In the genomic region with DNA sequence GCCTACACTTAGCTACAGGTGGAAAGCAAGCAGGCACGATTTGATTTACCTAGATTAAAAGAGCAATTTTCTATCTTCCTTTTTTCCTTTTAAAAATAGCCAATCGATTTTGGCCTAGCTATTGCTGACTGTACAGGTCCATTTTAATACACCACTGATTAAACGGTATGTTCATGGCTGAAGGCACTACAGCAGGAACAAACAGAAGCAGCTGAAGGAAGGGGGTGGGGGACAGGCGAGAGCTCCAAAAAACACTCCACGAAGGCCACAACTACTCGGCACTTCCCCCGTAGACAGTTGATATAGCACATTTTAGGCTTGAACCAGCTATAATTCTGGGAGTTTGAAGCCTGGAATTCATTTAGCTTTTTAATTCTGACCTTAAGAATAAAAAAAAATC, we compare ENCODE assay signal across 16 cellular contexts.
DNase-seq lines count a peak whose midpoint lies in the region; ATAC-seq and TF ChIP-seq lines count a peak whose summit lies in the region.
"Had no signal": no experiment of that assay in that cellular context is flagged by ENCODE, and none has a peak within 500 bp of the region (broad histone marks: within the 10 kb centered on the region; RNA-seq: fewer than 3 reads in every experiment).

No MANE protein-coding gene starts in this region.

- no peaks in the 10 kb centered on the region for H3K9me3 ChIP-seq in neural progenitor cell (ENCODE audit: low read depth)
- H3K9me3 ChIP-seq in naive thymus-derived CD4-positive, alpha-beta T cell (ENCODE audit: control insufficient read depth in 2 of 3, low read length in 3 of 3) = no peaks in the 10 kb centered on the region

- H3K36me3 ChIP-seq in GM23338 (ENCODE audit: insufficient read depth) (no peaks in the 10 kb centered on the region), neural progenitor cell (no peaks in the 10 kb centered on the region)
- no peaks in the 10 kb centered on the region for H3K36me3 ChIP-seq in naive thymus-derived CD4-positive, alpha-beta T cell (ENCODE audit: control insufficient read depth in 2 of 3, insufficient read depth in 3 of 3, low read length in 3 of 3)
- H3K36me3 ChIP-seq: cardiac muscle cell had no signal

- intact Hi-C loops in naive thymus-derived CD4-positive, alpha-beta T cell (cut with micrococcal nuclease) = no loop called here
- intact Hi-C loops in activated T-helper 2 cell treated with anti-CD3 and anti-CD28 coated beads, Interferon-gamma antibody, Interleukin-2, Interleukin-4, amounts not matched to agents 10 μg/mL and 5 μg/mL and 100 μg/mL, durations not matched to agents 14 hours and 24 hours and 36 hours (cut with micrococcal nuclease) = no loop called here

- no peaks in the 10 kb centered on the region for H3K79me2 ChIP-seq in GM23338 (replicated peaks; ENCODE audit: insufficient read depth)
- H3K79me2 ChIP-seq in neural progenitor cell (ENCODE audit: low read depth) = no peaks in the 10 kb centered on the region

- no peak overlapping the region for H3K27ac Mint-ChIP-seq in GM23338
- H3K27ac Mint-ChIP-seq in neural progenitor cell = peak overlapping the region; percentile 85
- H3K27ac Mint-ChIP-seq in naive thymus-derived CD4-positive, alpha-beta T cell = no peak overlapping the region
- H3K27ac Mint-ChIP-seq in activated T-helper 2 cell treated with anti-CD3 and anti-CD28 coated beads, Interferon-gamma antibody, Interleukin-2, Interleukin-4, amounts not matched to agents 10 μg/mL and 5 μg/mL and 100 μg/mL, durations not matched to agents 14 hours and 24 hours and 36 hours = no peak overlapping the region
- H3K27ac Mint-ChIP-seq: CD4-positive, CD25-positive, alpha-beta regulatory T cell; mesothelial cell of epicardium had no signal

- POLR2A ChIA-PET in naive thymus-derived CD4-positive, alpha-beta T cell (lab: Charles Lee) = interaction anchor here (0.6 kb wide), 1 partner anchor 986 kb away, joined by 3 read pairs; no protein-coding TSS in a partner anchor

- TF ChIP-seq CTCF in GM23338 (conservative IDR thresholded peaks at IDR 0.05; ENCODE audit: low read depth in 2 of 2) (no peak), neural progenitor cell (IDR thresholded peaks at IDR 0.05) (no peak)

- H3K4me2 ChIP-seq in GM23338 = peak overlapping the region; percentile 41
- peak overlapping the region; percentile 65 for H3K4me2 ChIP-seq in neural progenitor cell

- no peak overlapping the region for H3K4me3 Mint-ChIP-seq in GM23338
- peak overlapping the region; percentile 44 for H3K4me3 Mint-ChIP-seq in neural progenitor cell
- no peak overlapping the region for H3K4me3 Mint-ChIP-seq in naive thymus-derived CD4-positive, alpha-beta T cell
- no peak overlapping the region for H3K4me3 Mint-ChIP-seq in activated T-helper 2 cell treated with anti-CD3 and anti-CD28 coated beads, Interferon-gamma antibody, Interleukin-2, Interleukin-4, amounts not matched to agents 10 μg/mL and 5 μg/mL and 100 μg/mL, durations not matched to agents 14 hours and 24 hours and 36 hours (ENCODE audit: low read depth)
- H3K4me3 Mint-ChIP-seq: CD4-positive, CD25-positive, alpha-beta regulatory T cell; mesothelial cell of epicardium had no signal

- no peaks in the 10 kb centered on the region for H3K9me2 ChIP-seq in GM23338 (ENCODE audit: insufficient read depth)

- H3K27me3 ChIP-seq in GM23338 (ENCODE audit: insufficient read depth) = no peaks in the 10 kb centered on the region
- H3K27me3 ChIP-seq in neural progenitor cell = no peaks in the 10 kb centered on the region
- H3K27me3 ChIP-seq in naive thymus-derived CD4-positive, alpha-beta T cell (ENCODE audit: control insufficient read depth in 2 of 2, insufficient read depth in 2 of 2, low read length in 2 of 2) = no peaks in the 10 kb centered on the region
- H3K27me3 ChIP-seq: cardiac muscle cell had no signal

- H3K27ac ChIP-seq in GM23338 (ENCODE audit: low read depth) (no peak overlapping the region), caudate nucleus (ENCODE audit: low read depth, low read length) (peak overlapping the region; percentile 81), neural progenitor cell (no peak overlapping the region)
- no peak overlapping the region for H3K27ac ChIP-seq in naive thymus-derived CD4-positive, alpha-beta T cell (ENCODE audit: low read depth, low read length)
- H3K27ac ChIP-seq: cardiac muscle cell had no signal

- ATAC-seq in GM23338 = peak; percentile 20; the same call in 2 of the 3 replicates
- no peak for ATAC-seq in naive thymus-derived CD4-positive, alpha-beta T cell
- ATAC-seq: Panc1 had no signal

- H3K27me3 Mint-ChIP-seq in GM23338 (ENCODE audit: insufficient read depth, low read depth, poor library complexity) = no peaks in the 10 kb centered on the region
- peaks cover 3% of the 10 kb centered on the region for H3K27me3 Mint-ChIP-seq in neural progenitor cell (ENCODE audit: insufficient read depth, low read depth)
- H3K27me3 Mint-ChIP-seq in naive thymus-derived CD4-positive, alpha-beta T cell = peaks cover 0 to 5% (median 0%) of the 10 kb centered on the region in 5 donors
- H3K27me3 Mint-ChIP-seq in activated T-helper 2 cell treated with anti-CD3 and anti-CD28 coated beads, Interferon-gamma antibody, Interleukin-2, Interleukin-4, amounts not matched to agents 10 μg/mL and 5 μg/mL and 100 μg/mL, durations not matched to agents 14 hours and 24 hours and 36 hours (ENCODE audit: low read depth) = peaks cover 2% of the 10 kb centered on the region
- H3K27me3 Mint-ChIP-seq: CD4-positive, CD25-positive, alpha-beta regulatory T cell had no signal

- no peaks in the 10 kb centered on the region for H4K20me1 ChIP-seq in GM23338 (replicated peaks; ENCODE audit: insufficient read depth)
- H4K20me1 ChIP-seq in neural progenitor cell (ENCODE audit: low read depth) = no peaks in the 10 kb centered on the region

- H2AFZ ChIP-seq in GM23338 = no peak overlapping the region
- H2AFZ ChIP-seq in neural progenitor cell (replicated peaks) = no peak overlapping the region

- H3K9me3 Mint-ChIP-seq in GM23338 (no peaks in the 10 kb centered on the region), neural progenitor cell (no peaks in the 10 kb centered on the region)
- H3K9me3 Mint-ChIP-seq in naive thymus-derived CD4-positive, alpha-beta T cell = no peaks in the 10 kb centered on the region
- H3K9me3 Mint-ChIP-seq in activated T-helper 2 cell treated with anti-CD3 and anti-CD28 coated beads, Interferon-gamma antibody, Interleukin-2, Interleukin-4, amounts not matched to agents 10 μg/mL and 5 μg/mL and 100 μg/mL, durations not matched to agents 14 hours and 24 hours and 36 hours = no peaks in the 10 kb centered on the region
- H3K9me3 Mint-ChIP-seq: CD4-positive, CD25-positive, alpha-beta regulatory T cell; mesothelial cell of epicardium had no signal

- H3F3A ChIP-seq in GM23338 (replicated peaks; ENCODE audit: low read depth) (no peaks in the 10 kb centered on the region), neural progenitor cell (ENCODE audit: low read depth) (no peaks in the 10 kb centered on the region)

- H3K4me3 ChIP-seq in GM23338 (no peak overlapping the region), neural progenitor cell (no peak overlapping the region)
- H3K4me3 ChIP-seq in naive thymus-derived CD4-positive, alpha-beta T cell (ENCODE audit: low read length) = no peak overlapping the region
- H3K4me3 ChIP-seq: cardiac muscle cell had no signal

- CTCF ChIA-PET in naive thymus-derived CD4-positive, alpha-beta T cell (lab: Charles Lee) = interaction anchor here (0.6 to 1.1 kb wide), 4 partner anchors 9 to 1411 kb away, joined by 3 to 4 read pairs (median 3); no protein-coding TSS in a partner anchor

- H3K4me1 ChIP-seq in GM23338 (ENCODE audit: insufficient read depth) = peaks cover 46% of the 10 kb centered on the region
- peaks cover 26% of the 10 kb centered on the region for H3K4me1 ChIP-seq in neural progenitor cell
- no peaks in the 10 kb centered on the region for H3K4me1 ChIP-seq in naive thymus-derived CD4-positive, alpha-beta T cell (ENCODE audit: control insufficient read depth in 2 of 2, insufficient read depth in 2 of 2, low read length in 2 of 2)

- peaks cover 63% of the 10 kb centered on the region for H3K4me1 Mint-ChIP-seq in GM23338
- H3K4me1 Mint-ChIP-seq in neural progenitor cell = peaks cover 70% of the 10 kb centered on the region
- peaks cover 0 to 23% (median 9%) of the 10 kb centered on the region in 7 donors for H3K4me1 Mint-ChIP-seq in naive thymus-derived CD4-positive, alpha-beta T cell
- peaks cover 27% of the 10 kb centered on the region for H3K4me1 Mint-ChIP-seq in activated T-helper 2 cell treated with anti-CD3 and anti-CD28 coated beads, Interferon-gamma antibody, Interleukin-2, Interleukin-4, amounts not matched to agents 10 μg/mL and 5 μg/mL and 100 μg/mL, durations not matched to agents 14 hours and 24 hours and 36 hours (ENCODE audit: low read depth)

- no peak overlapping the region for H3K9ac ChIP-seq in neural progenitor cell

- no peaks in the 10 kb centered on the region for H3K36me3 Mint-ChIP-seq in GM23338 (ENCODE audit: low read depth)
- H3K36me3 Mint-ChIP-seq in neural progenitor cell = no peaks in the 10 kb centered on the region
- peaks cover 0 to 14% (median 5%) of the 10 kb centered on the region in 5 donors for H3K36me3 Mint-ChIP-seq in naive thymus-derived CD4-positive, alpha-beta T cell
- no peaks in the 10 kb centered on the region for H3K36me3 Mint-ChIP-seq in activated T-helper 2 cell treated with anti-CD3 and anti-CD28 coated beads, Interferon-gamma antibody, Interleukin-2, Interleukin-4, amounts not matched to agents 10 μg/mL and 5 μg/mL and 100 μg/mL, durations not matched to agents 14 hours and 24 hours and 36 hours (ENCODE audit: low read depth)
- H3K36me3 Mint-ChIP-seq: mesothelial cell of epicardium had no signal

- DNase-seq in GM23338 (ENCODE audit: low spot score) = no peak
- peak; percentile 69 to 71 for DNase-seq in NCI-H187 (lab: John Stamatoyannopoulos, UW)
- DNase-seq in caudate nucleus (lab: John Stamatoyannopoulos, UW) = peak in 1 of 61 donors; percentile 26
- DNase-seq in neural progenitor cell (ENCODE audit: low spot score) = no peak
- no peak for DNase-seq in naive thymus-derived CD4-positive, alpha-beta T cell
- no peak for DNase-seq in activated CD4-positive, alpha-beta T cell treated with anti-CD3 and anti-CD28 coated beads, Interleukin-2, amount 50 U/mL, for 48 hours
- no peak for DNase-seq in COLO829 (ENCODE audit: low spot score)
- no peak for DNase-seq in activated T-helper 2 cell treated with anti-CD3 and anti-CD28 coated beads, Interferon-gamma antibody, Interleukin-2, Interleukin-4, amounts not matched to agents 10 μg/mL and 5 μg/mL and 100 μg/mL, durations not matched to agents 14 hours and 24 hours and 36 hours (ENCODE audit: low spot score)
- DNase-seq: activated CD4-positive, alpha-beta T cell treated with anti-CD3 and anti-CD28 coated beads, Interleukin-2, amount 50 U/mL, for 4 hours; activated gamma-delta T cell treated with Interleukin-2 at 50 U/mL for 16 hours; CD4-positive, CD25-positive, alpha-beta regulatory T cell; NCI-H1105 treated with DMSO at 0.1 percent for 48 hours; T-helper 2 cell had no signal

TF ChIP-seq in GM23338, 12 proteins besides CTCF, POLR2A, EP300 and RAD21:
- no peak for TF ChIP-seq JUNB (IDR thresholded peaks at IDR 0.05; ENCODE audit: unreplicated experiment)

Comparison
In these comparisons a context has a peak if more than half of its experiments do, and no peak if none do; other contexts are left out.
1. DNase-seq: peak in NCI-H187 (2 of 2); none in GM23338 (single experiment), neural progenitor cell (single experiment), naive thymus-derived CD4-positive, alpha-beta T cell (0 of 9), activated CD4-positive, alpha-beta T cell treated with anti-CD3 and anti-CD28 coated beads, Interleukin-2, amount 50 U/mL, for 48 hours (0 of 2), COLO829 (single experiment) and activated T-helper 2 cell treated with anti-CD3 and anti-CD28 coated beads, Interferon-gamma antibody, Interleukin-2, Interleukin-4, amounts not matched to agents 10 μg/mL and 5 μg/mL and 100 μg/mL, durations not matched to agents 14 hours and 24 hours and 36 hours (single experiment).